ENCODE assay signal across 1 cellular context in genomic region chr2:71466301-71467179, GRCh38.
TF ChIP-seq lines count a peak whose summit lies in the region.

No MANE protein-coding gene starts in this region.

TF ChIP-seq in HEK293, 187 proteins besides CTCF, POLR2A, EP300 and RAD21 (continued from another document and continues in another):
- TF ChIP-seq, protein P1, sequence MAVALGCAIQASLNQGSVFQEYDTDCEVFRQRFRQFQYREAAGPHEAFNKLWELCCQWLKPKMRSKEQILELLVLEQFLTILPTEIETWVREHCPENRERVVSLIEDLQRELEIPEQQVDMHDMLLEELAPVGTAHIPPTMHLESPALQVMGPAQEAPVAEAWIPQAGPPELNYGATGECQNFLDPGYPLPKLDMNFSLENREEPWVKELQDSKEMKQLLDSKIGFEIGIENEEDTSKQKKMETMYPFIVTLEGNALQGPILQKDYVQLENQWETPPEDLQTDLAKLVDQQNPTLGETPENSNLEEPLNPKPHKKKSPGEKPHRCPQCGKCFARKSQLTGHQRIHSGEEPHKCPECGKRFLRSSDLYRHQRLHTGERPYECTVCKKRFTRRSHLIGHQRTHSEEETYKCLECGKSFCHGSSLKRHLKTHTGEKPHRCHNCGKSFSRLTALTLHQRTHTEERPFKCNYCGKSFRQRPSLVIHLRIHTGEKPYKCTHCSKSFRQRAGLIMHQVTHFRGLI (tag by site-specific recombination; IDR thresholded peaks at IDR 0.05), result no peak
- TF ChIP-seq ZNF629 (tag by site-specific recombination; IDR thresholded peaks at IDR 0.05) (no peak), SP3 (tag by site-specific recombination; IDR thresholded peaks at IDR 0.05) (no peak), RBAK (tag by site-specific recombination; IDR thresholded peaks at IDR 0.05) (no peak), ZNF747 (tag by site-specific recombination; IDR thresholded peaks at IDR 0.05) (no peak), PRDM10 (tag by site-specific recombination; IDR thresholded peaks at IDR 0.05) (0 out of 2 replicates have a peak, but pooled peaks have one; percentile 9), ZNF404 (tag by site-specific recombination; IDR thresholded peaks at IDR 0.05) (no peak), HOXA7 (CRISPR knock-in tag; IDR thresholded peaks at IDR 0.05; ENCODE audit: borderline replicate concordance) (no peak), ZNF48 (tag by site-specific recombination; IDR thresholded peaks at IDR 0.05) (no peak), ZNF354C (tag by site-specific recombination; IDR thresholded peaks at IDR 0.05; ENCODE audit: borderline replicate concordance, low read depth) (no peak), ZNF274 (IDR thresholded peaks at IDR 0.05; ENCODE audit: low read length) (no peak), ZNF274 (tag by site-specific recombination; IDR thresholded peaks at IDR 0.05; ENCODE audit: borderline replicate concordance) (no peak), KLF1 (tag by site-specific recombination; IDR thresholded peaks at IDR 0.05) (peak; percentile 40), ZNF248 (tag by site-specific recombination; IDR thresholded peaks at IDR 0.05) (no peak), ZNF473 (tag by site-specific recombination; IDR thresholded peaks at IDR 0.05) (no peak), ZNF239 (tag by site-specific recombination; IDR thresholded peaks at IDR 0.05) (no peak), ZNF488 (tag by site-specific recombination; IDR thresholded peaks at IDR 0.05) (no peak), ZNF670 (tag by site-specific recombination; IDR thresholded peaks at IDR 0.05; ENCODE audit: low read depth) (no peak), GLIS2 (tag by site-specific recombination; IDR thresholded peaks at IDR 0.05) (peak; percentile 56), ZNF324 (tag by site-specific recombination; IDR thresholded peaks at IDR 0.05) (no peak), ZNF501 (tag by site-specific recombination; IDR thresholded peaks at IDR 0.05) (no peak), ZNF155 (tag by site-specific recombination; IDR thresholded peaks at IDR 0.05) (no peak), REST (tag by site-specific recombination; IDR thresholded peaks at IDR 0.05) (no peak), ZNF596 (tag by site-specific recombination; IDR thresholded peaks at IDR 0.05) (no peak), ZBTB49 (tag by site-specific recombination; IDR thresholded peaks at IDR 0.05; ENCODE audit: low read depth) (no peak), ZNF555 (tag by site-specific recombination; conservative IDR thresholded peaks at IDR 0.05) (no peak), ZNF610 (tag by site-specific recombination; IDR thresholded peaks at IDR 0.05; ENCODE audit: borderline replicate concordance) (no peak), ZNF366 (tag by site-specific recombination; conservative IDR thresholded peaks at IDR 0.05) (no peak), ZNF138 (tag by site-specific recombination; IDR thresholded peaks at IDR 0.05; ENCODE audit: borderline replicate concordance) (no peak), WT1 (tag by site-specific recombination; IDR thresholded peaks at IDR 0.05) (no peak), ZNF585B (tag by site-specific recombination; IDR thresholded peaks at IDR 0.05) (no peak), ZNF843 (tag by site-specific recombination; IDR thresholded peaks at IDR 0.05) (no peak), HIC1 (tag by site-specific recombination; IDR thresholded peaks at IDR 0.05) (no peak)
- TF ChIP-seq, protein P2, sequence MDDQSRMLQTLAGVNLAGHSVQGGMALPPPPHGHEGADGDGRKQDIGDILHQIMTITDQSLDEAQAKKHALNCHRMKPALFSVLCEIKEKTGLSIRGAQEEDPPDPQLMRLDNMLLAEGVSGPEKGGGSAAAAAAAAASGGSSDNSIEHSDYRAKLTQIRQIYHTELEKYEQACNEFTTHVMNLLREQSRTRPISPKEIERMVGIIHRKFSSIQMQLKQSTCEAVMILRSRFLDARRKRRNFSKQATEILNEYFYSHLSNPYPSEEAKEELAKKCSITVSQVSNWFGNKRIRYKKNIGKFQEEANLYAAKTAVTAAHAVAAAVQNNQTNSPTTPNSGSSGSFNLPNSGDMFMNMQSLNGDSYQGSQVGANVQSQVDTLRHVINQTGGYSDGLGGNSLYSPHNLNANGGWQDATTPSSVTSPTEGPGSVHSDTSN (CRISPR knock-in tag; IDR thresholded peaks at IDR 0.05), result peak; percentile 72; the same call in 1 of the 2 replicates
- TF ChIP-seq, protein P3, sequence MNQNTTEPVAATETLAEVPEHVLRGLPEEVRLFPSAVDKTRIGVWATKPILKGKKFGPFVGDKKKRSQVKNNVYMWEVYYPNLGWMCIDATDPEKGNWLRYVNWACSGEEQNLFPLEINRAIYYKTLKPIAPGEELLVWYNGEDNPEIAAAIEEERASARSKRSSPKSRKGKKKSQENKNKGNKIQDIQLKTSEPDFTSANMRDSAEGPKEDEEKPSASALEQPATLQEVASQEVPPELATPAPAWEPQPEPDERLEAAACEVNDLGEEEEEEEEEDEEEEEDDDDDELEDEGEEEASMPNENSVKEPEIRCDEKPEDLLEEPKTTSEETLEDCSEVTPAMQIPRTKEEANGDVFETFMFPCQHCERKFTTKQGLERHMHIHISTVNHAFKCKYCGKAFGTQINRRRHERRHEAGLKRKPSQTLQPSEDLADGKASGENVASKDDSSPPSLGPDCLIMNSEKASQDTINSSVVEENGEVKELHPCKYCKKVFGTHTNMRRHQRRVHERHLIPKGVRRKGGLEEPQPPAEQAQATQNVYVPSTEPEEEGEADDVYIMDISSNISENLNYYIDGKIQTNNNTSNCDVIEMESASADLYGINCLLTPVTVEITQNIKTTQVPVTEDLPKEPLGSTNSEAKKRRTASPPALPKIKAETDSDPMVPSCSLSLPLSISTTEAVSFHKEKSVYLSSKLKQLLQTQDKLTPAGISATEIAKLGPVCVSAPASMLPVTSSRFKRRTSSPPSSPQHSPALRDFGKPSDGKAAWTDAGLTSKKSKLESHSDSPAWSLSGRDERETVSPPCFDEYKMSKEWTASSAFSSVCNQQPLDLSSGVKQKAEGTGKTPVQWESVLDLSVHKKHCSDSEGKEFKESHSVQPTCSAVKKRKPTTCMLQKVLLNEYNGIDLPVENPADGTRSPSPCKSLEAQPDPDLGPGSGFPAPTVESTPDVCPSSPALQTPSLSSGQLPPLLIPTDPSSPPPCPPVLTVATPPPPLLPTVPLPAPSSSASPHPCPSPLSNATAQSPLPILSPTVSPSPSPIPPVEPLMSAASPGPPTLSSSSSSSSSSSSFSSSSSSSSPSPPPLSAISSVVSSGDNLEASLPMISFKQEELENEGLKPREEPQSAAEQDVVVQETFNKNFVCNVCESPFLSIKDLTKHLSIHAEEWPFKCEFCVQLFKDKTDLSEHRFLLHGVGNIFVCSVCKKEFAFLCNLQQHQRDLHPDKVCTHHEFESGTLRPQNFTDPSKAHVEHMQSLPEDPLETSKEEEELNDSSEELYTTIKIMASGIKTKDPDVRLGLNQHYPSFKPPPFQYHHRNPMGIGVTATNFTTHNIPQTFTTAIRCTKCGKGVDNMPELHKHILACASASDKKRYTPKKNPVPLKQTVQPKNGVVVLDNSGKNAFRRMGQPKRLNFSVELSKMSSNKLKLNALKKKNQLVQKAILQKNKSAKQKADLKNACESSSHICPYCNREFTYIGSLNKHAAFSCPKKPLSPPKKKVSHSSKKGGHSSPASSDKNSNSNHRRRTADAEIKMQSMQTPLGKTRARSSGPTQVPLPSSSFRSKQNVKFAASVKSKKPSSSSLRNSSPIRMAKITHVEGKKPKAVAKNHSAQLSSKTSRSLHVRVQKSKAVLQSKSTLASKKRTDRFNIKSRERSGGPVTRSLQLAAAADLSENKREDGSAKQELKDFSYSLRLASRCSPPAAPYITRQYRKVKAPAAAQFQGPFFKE (tag by site-specific recombination; IDR thresholded peaks at IDR 0.05; ENCODE audit: borderline replicate concordance), result no peak
- TF ChIP-seq, protein P4, sequence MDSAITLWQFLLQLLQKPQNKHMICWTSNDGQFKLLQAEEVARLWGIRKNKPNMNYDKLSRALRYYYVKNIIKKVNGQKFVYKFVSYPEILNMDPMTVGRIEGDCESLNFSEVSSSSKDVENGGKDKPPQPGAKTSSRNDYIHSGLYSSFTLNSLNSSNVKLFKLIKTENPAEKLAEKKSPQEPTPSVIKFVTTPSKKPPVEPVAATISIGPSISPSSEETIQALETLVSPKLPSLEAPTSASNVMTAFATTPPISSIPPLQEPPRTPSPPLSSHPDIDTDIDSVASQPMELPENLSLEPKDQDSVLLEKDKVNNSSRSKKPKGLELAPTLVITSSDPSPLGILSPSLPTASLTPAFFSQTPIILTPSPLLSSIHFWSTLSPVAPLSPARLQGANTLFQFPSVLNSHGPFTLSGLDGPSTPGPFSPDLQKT (IDR thresholded peaks at IDR 0.05; ENCODE audit: borderline replicate concordance, low read depth, low read length), result no peak
